ENCODE assay signal across 8 cellular contexts in the genomic region with DNA sequence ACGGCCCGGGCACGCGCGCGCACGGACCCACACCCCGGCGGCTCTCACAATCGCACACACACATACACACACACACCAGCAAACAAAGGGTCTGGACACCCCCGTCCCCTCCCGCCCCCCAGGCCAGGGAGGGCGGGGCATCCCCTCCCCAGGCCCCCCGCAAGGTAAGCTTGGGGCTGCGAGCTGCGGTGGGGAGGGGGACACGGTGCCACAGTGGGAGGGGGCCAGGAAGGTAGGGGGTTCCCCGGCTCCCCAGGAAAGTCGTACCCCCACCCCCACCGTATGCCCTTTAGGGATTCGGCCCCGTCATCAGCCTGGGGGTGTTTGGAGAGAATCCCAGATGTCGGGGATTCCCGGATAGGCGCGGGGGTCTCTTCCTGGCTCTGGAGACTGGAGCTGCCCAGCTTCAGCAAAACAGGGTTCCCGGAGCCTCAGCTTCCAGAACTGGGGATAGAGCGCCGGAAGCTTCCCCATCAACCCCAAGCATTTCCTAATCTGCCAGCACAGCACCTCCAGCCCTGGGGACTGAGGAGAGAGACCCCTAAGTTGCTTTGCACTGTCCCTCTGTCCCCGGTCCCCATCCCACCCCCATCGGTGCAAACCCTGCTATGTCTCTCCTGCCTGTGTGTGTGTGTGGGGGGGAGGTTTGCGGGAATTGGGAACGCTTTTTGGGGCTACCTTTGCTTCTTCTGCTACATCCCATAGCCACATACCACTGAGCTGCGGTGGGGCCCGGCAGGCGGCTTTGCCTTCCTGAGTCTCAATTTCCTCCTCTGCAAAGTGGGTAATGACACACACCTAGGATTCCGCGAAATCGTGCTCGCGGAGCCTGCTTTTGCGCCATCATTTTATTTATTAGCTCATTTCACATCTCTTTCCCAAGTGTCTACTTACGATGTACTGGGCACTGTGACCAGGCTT. TPM values are rescaled to one million over a fixed set of nuclear protein-coding genes. Genes with fewer than 3 reads are reported as not detected.
A peak's percentile ranks its signal among the peaks of the same experiment; 100 is the strongest.
DNase-seq lines count a peak whose midpoint lies in the region; ATAC-seq, FAIRE-seq and TF ChIP-seq lines count a peak whose summit lies in the region.

No MANE protein-coding gene starts in this region.

- H3K9me3 ChIP-seq in A549 = no peaks in the 10 kb centered on the region
- no peaks in the 10 kb centered on the region for H3K9me3 ChIP-seq in IMR-90 (ENCODE audit: control insufficient read depth, insufficient read depth, low read length)
- no peaks in the 10 kb centered on the region for H3K9me3 ChIP-seq in transverse colon

- H2BK120ac ChIP-seq in IMR-90 (ENCODE audit: low read depth, low read length) = no peak overlapping the region

- peaks cover 2% of the 10 kb centered on the region; the same call in 1 of the 2 replicates for H3K36me3 ChIP-seq in IMR-90 (ENCODE audit: control insufficient read depth, insufficient read depth, low read length)
- H3K36me3 ChIP-seq in transverse colon = no peaks in the 10 kb centered on the region

- H2BK5ac ChIP-seq in IMR-90 (ENCODE audit: low read depth, low read length, poor library complexity, severe bottlenecking) = no peak overlapping the region

- TF ChIP-seq CTCF in A549 (IDR thresholded peaks at IDR 0.05) = no peak
- no peak for TF ChIP-seq CTCF in IMR-90 (conservative IDR thresholded peaks at IDR 0.05; ENCODE audit: low read depth, low read length)
- TF ChIP-seq CTCF in transverse colon (IDR thresholded peaks at IDR 0.05) = no peak

- ATAC-seq in A549 = no peak
- no peak for ATAC-seq in IMR-90 (ENCODE audit: low read depth)
- no peak for ATAC-seq in activated naive CD8-positive, alpha-beta T cell treated with anti-CD3 and anti-CD28 coated beads, Interleukin-2, amount 10 ng/mL, durations not matched to agents 7 days and 5 days (ENCODE audit: low read depth)
- ATAC-seq in memory B cell (ENCODE audit: low read depth) = no peak
- no peak for ATAC-seq in GM21786 (IDR thresholded peaks at IDR 0.05; ENCODE audit: unreplicated experiment)
- ATAC-seq in GM18511 (IDR thresholded peaks at IDR 0.05; ENCODE audit: unreplicated experiment) = no peak

- H3K56ac ChIP-seq in IMR-90 (ENCODE audit: extremely low read depth, insufficient read depth, low read length) = no peak overlapping the region

- H3K27me3 ChIP-seq in IMR-90 (ENCODE audit: control insufficient read depth, insufficient read depth, low read length) (no peaks in the 10 kb centered on the region), transverse colon (peaks cover 58% of the 10 kb centered on the region)

- no peaks in the 10 kb centered on the region for H3K9me3 Mint-ChIP-seq in activated naive CD8-positive, alpha-beta T cell treated with anti-CD3 and anti-CD28 coated beads, Interleukin-2, amount 10 ng/mL, durations not matched to agents 7 days and 5 days
- H3K9me3 Mint-ChIP-seq in memory B cell = no peaks in the 10 kb centered on the region

- H2BK20ac ChIP-seq in IMR-90 (ENCODE audit: low read depth, low read length) = no peak overlapping the region

- H4K91ac ChIP-seq in IMR-90 (ENCODE audit: insufficient read depth, low read depth, low read length) = no peak overlapping the region

- WGBS in A549 (ENCODE audit: missing lambda C conversion rate) = 41% methylated on average over 26 of the region's 43 CpGs
- WGBS in IMR-90 (ENCODE audit: extremely low coverage in 2 of 2, insufficient read length in 1 of 2), 2 experiments = no CpG with 5 or more reads among the region's 43 CpGs
- 11 to 12% methylated on average over 20 to 27 of the region's 43 CpGs for WGBS in transverse colon (ENCODE audit: low coverage in 1 of 2), 2 donors

- H2AFZ ChIP-seq in IMR-90 (replicated peaks; ENCODE audit: low read length, poor library complexity) = peak overlapping the region; percentile 100

- in situ Hi-C loops in IMR-90 (cut with MboI; ENCODE audit: low sequenced_read_pairs) (no loop called here), ACHN (cut with HindIII; ENCODE audit: low pct_ligation_motif_present, low pct_unique_long_range_greater_than_20kb, low sequenced_read_pairs) (no loop called here), transverse colon (cut with MboI; ENCODE audit: low pct_ligation_motif_present in 1 of 4, low pct_unique_long_range_greater_than_20kb in 1 of 4, low sequenced_read_pairs in 3 of 4) (no loop called here)

- H3K14ac ChIP-seq in IMR-90 (replicated peaks; ENCODE audit: low read depth, low read length) = peak overlapping the region; percentile 23; the same call in 1 of the 2 replicates

- H3K18ac ChIP-seq in IMR-90 (ENCODE audit: low read depth, low read length) = no peak overlapping the region

- no peak overlapping the region for H4K5ac ChIP-seq in IMR-90 (ENCODE audit: low read depth, low read length)

- no peak for FAIRE-seq in A549 (lab: Jason Lieb, UNC)

- H3K4me2 ChIP-seq in A549 (peak overlapping the region; percentile 100), IMR-90 (ENCODE audit: low read depth, low read length) (peak overlapping the region; percentile 95)

- peaks cover 4 to 30% of the 10 kb centered on the region in 2 experiments; a peak in 3 of 4 replicates for H3K79me1 ChIP-seq in IMR-90 (ENCODE audit: low read depth in 1 of 2, low read length in 2 of 2)

- H3K4me1 ChIP-seq in A549 = peaks cover 23% of the 10 kb centered on the region
- H3K4me1 ChIP-seq in IMR-90 (ENCODE audit: control insufficient read depth, insufficient read depth, low read length) = peaks cover 4% of the 10 kb centered on the region
- peaks cover 23 to 43% (median 31%) of the 10 kb centered on the region in 4 donors for H3K4me1 ChIP-seq in transverse colon

- no peaks in the 10 kb centered on the region for H3K9me1 ChIP-seq in IMR-90 (ENCODE audit: insufficient read depth, low read length)

- TF ChIP-seq POLR2A in A549 (IDR thresholded peaks at IDR 0.05; ENCODE audit: low read length) (no peak), IMR-90 (IDR thresholded peaks at IDR 0.05; ENCODE audit: low read depth, low read length) (no peak), transverse colon (IDR thresholded peaks at IDR 0.05) (no peak)

- CTCF ChIA-PET in A549 (lab: Yijun Ruan, JAX) (interaction anchor here (0.6 to 11.6 kb wide), 16 partner anchors 9 to 474 kb away, joined by 3 to 172 read pairs (median 4); a partner anchor contains a TSS), IMR-90 (lab: Yijun Ruan, JAX) (interaction anchor here (0.6 to 5.9 kb wide), 4 partner anchors 12 to 176 kb away, joined by 3 to 37 read pairs (median 4); no protein-coding TSS in a partner anchor)

- TF ChIP-seq EP300 in A549 (IDR thresholded peaks at IDR 0.05) (no peak), transverse colon (IDR thresholded peaks at IDR 0.05; ENCODE audit: low read depth) (no peak)

- H3K27ac ChIP-seq in A549 (peak overlapping the region; percentile 67 to 94; a peak in 5 of 6 replicates), IMR-90 (ENCODE audit: insufficient read depth, low read length) (no peak overlapping the region), transverse colon (peak overlapping the region in 2 of 4 donors; percentile 10 to 82)

- peaks cover 10% of the 10 kb centered on the region for H3K36me3 Mint-ChIP-seq in activated naive CD8-positive, alpha-beta T cell treated with anti-CD3 and anti-CD28 coated beads, Interleukin-2, amount 10 ng/mL, durations not matched to agents 7 days and 5 days
- no peaks in the 10 kb centered on the region for H3K36me3 Mint-ChIP-seq in memory B cell

- H3K27ac Mint-ChIP-seq in activated naive CD8-positive, alpha-beta T cell treated with anti-CD3 and anti-CD28 coated beads, Interleukin-2, amount 10 ng/mL, durations not matched to agents 7 days and 5 days = peak overlapping the region; percentile 95
- peak overlapping the region; percentile 100 for H3K27ac Mint-ChIP-seq in memory B cell

- H4K20me1 ChIP-seq in IMR-90 (ENCODE audit: insufficient read depth, low read length) = peaks cover 30% of the 10 kb centered on the region

- DNase-seq in A549 (ENCODE audit: low read depth in 1 of 2, low spot score in 1 of 2) = no peak
- no peak for DNase-seq in IMR-90
- peak; percentile 75 for DNase-seq in activated naive CD8-positive, alpha-beta T cell treated with anti-CD3 and anti-CD28 coated beads, Interleukin-2, amount 10 ng/mL, durations not matched to agents 7 days and 5 days
- DNase-seq in memory B cell (ENCODE audit: low spot score in 2 of 2) = no peak
- DNase-seq in ACHN = no peak
- DNase-seq in transverse colon = no peak

- H3K23ac ChIP-seq in IMR-90 (ENCODE audit: low read depth, low read length) = peak overlapping the region; percentile 48; the same call in 1 of the 2 replicates

- POLR2A ChIA-PET in A549 (lab: Yijun Ruan, JAX) = interaction anchor here (2.0 kb wide), 1 partner anchor 11 kb away, joined by 4 read pairs; no protein-coding TSS in a partner anchor
- POLR2A ChIA-PET in IMR-90 (lab: Charles Lee; ENCODE audit: unreplicated experiment) = no interaction called here
- POLR2A ChIA-PET in activated naive CD8-positive, alpha-beta T cell treated with anti-CD3 and anti-CD28 coated beads, Interleukin-2, amount 10 ng/mL, durations not matched to agents 7 days and 5 days (lab: Charles Lee) = interaction anchor here (0.7 to 8.7 kb wide), 12 partner anchors 8 to 198 kb away, joined by 3 to 199 read pairs (median 4); a partner anchor contains a TSS

- no TSS peak for BruUV-seq in IMR-90 (replicated peaks; lab: Mats Ljungman, UMichigan)

- no peak overlapping the region; the same call in 2 of the 3 replicates for H2BK15ac ChIP-seq in IMR-90 (ENCODE audit: low read depth, low read length)

- peak overlapping the region; percentile 88 for H3K4me3 Mint-ChIP-seq in activated naive CD8-positive, alpha-beta T cell treated with anti-CD3 and anti-CD28 coated beads, Interleukin-2, amount 10 ng/mL, durations not matched to agents 7 days and 5 days
- H3K4me3 Mint-ChIP-seq in memory B cell = peak overlapping the region; percentile 96

- intact Hi-C loops in IMR-90 (cut with micrococcal nuclease) = loop anchor here (1.0 to 10.0 kb wide), 2 partner anchors 19 to 290 kb away; no protein-coding TSS in a partner anchor
- intact Hi-C loops in transverse colon (cut with DNase I; ENCODE audit: low total_unique reads) = loop anchor here (2.0 kb wide), 1 partner anchor 72 kb away; no protein-coding TSS in a partner anchor

- H2AK9ac ChIP-seq in IMR-90 (replicated peaks; ENCODE audit: low read depth, low read length, poor library complexity) = peak overlapping the region; percentile 95

- dilution Hi-C loops in IMR-90 (cut with HindIII; ENCODE audit: low sequenced_read_pairs, unreplicated experiment) = no loop called here

- H3K4ac ChIP-seq in IMR-90 (ENCODE audit: low read depth, low read length) = no peak overlapping the region

- peak overlapping the region; percentile 37 to 71; a peak in 1 of 4 replicates for H4K8ac ChIP-seq in IMR-90 (ENCODE audit: low read depth in 2 of 2, low read length in 2 of 2)

- peak overlapping the region; percentile 11 for H3K9ac ChIP-seq in IMR-90 (ENCODE audit: low read depth, low read length)

- peaks cover 63% of the 10 kb centered on the region for H3K4me1 Mint-ChIP-seq in activated naive CD8-positive, alpha-beta T cell treated with anti-CD3 and anti-CD28 coated beads, Interleukin-2, amount 10 ng/mL, durations not matched to agents 7 days and 5 days
- peaks cover 48% of the 10 kb centered on the region for H3K4me1 Mint-ChIP-seq in memory B cell

- H3K4me3 ChIP-seq in A549 (peak overlapping the region; percentile 94), IMR-90 (ENCODE audit: insufficient read depth, low read depth, low read length) (peak overlapping the region; percentile 98), transverse colon (peak overlapping the region in 2 of 4 donors; percentile 68 to 75)

- no peaks in the 10 kb centered on the region for H3K27me3 Mint-ChIP-seq in activated naive CD8-positive, alpha-beta T cell treated with anti-CD3 and anti-CD28 coated beads, Interleukin-2, amount 10 ng/mL, durations not matched to agents 7 days and 5 days
- H3K27me3 Mint-ChIP-seq in memory B cell = no peaks in the 10 kb centered on the region

- TF ChIP-seq RAD21 in A549 (conservative IDR thresholded peaks at IDR 0.05 in 1 of 2, IDR thresholded peaks at IDR 0.05 in 1 of 2) (no peak), IMR-90 (IDR thresholded peaks at IDR 0.05; ENCODE audit: low read length) (no peak)

- no peak overlapping the region for H2AK5ac ChIP-seq in IMR-90 (ENCODE audit: low read depth, low read length)

RNA-seq across cellular contexts. Expression of a gene that starts 1.8 kb away (rescaled TPM):
- polyA plus RNA-seq in A549 (2011; rRNA removed) (125 and 152 TPM in 2 replicates), A549 (2017; fragmentation: RNase III; extraction: RNeasy Plus Mini Kit Qiagen cat#74134 plus additional on column Dnase treatment) (214 to 236 TPM (median 220 TPM) in 3 replicates), IMR-90 (2012; rRNA removed) (629 and 650 TPM in 2 replicates)
- 336 and 384 TPM in 2 replicates for polyA plus RNA-seq in A549 (2012; cell fraction: cytosol; rRNA removed)
- 630 and 656 TPM in 2 replicates for polyA plus RNA-seq in A549 (2012; cell fraction: nucleus; rRNA removed)
- polyA minus RNA-seq in A549 (2011; rRNA and poly(A)+ RNA removed) = 57.2 and 58.2 TPM in 2 replicates
- total RNA-seq in IMR-90 (2012; rRNA removed) (209 and 248 TPM in 2 replicates), transverse colon (100 to 1,000 TPM; 125 to 168 (median 162) TPM)
- 391 and 499 TPM in 2 replicates for polyA plus RNA-seq in IMR-90 (2012; cell fraction: cytosol; rRNA removed)
- 1,716 and 1,854 TPM in 2 replicates for polyA plus RNA-seq in IMR-90 (2012; cell fraction: nucleus; rRNA removed; ENCODE audit: low replicate concordance)
- 100 to 1,000 TPM; 242 to 248 TPM for total RNA-seq in activated naive CD8-positive, alpha-beta T cell treated with anti-CD3 and anti-CD28 coated beads, Interleukin-2, amount 10 ng/mL, durations not matched to agents 7 days and 5 days

RNA-seq across cellular contexts. Expression of a gene that starts 15.2 kb away (rescaled TPM):
- 1.2 and 2.2 TPM in 2 replicates for polyA plus RNA-seq in A549 (2011; rRNA removed)
- 2.4 and 3.5 TPM in 2 replicates for polyA plus RNA-seq in A549 (2012; cell fraction: cytosol; rRNA removed)
- polyA plus RNA-seq in A549 (2012; cell fraction: nucleus; rRNA removed) = 4.6 and 5.4 TPM in 2 replicates
- polyA plus RNA-seq in A549 (2017; fragmentation: RNase III; extraction: RNeasy Plus Mini Kit Qiagen cat#74134 plus additional on column Dnase treatment) = 3.7 to 3.9 TPM (median 3.9 TPM) in 3 replicates
- polyA minus RNA-seq in A549 (2011; rRNA and poly(A)+ RNA removed) = 5.6 and 7.0 TPM in 2 replicates
- 1.7 and 1.8 TPM in 2 replicates for total RNA-seq in IMR-90 (2012; rRNA removed)
- 5.9 and 7.0 TPM in 2 replicates for polyA plus RNA-seq in IMR-90 (2012; rRNA removed)
- polyA plus RNA-seq in IMR-90 (2012; cell fraction: cytosol; rRNA removed) = 4.6 and 8.3 TPM in 2 replicates
- polyA plus RNA-seq in IMR-90 (2012; cell fraction: nucleus; rRNA removed; ENCODE audit: low replicate concordance) = 9.1 and 15.3 TPM in 2 replicates
- total RNA-seq in activated naive CD8-positive, alpha-beta T cell treated with anti-CD3 and anti-CD28 coated beads, Interleukin-2, amount 10 ng/mL, durations not matched to agents 7 days and 5 days = 10 to 100 TPM; 28.2 to 29.2 TPM
- total RNA-seq in transverse colon = 10 to 100 TPM in 3 of 4 donors, 1 to 10 TPM in 1; 9.0 to 15.9 (median 13.1) TPM

RNA-seq across cellular contexts. Expression of a gene that starts 24.8 kb away (rescaled TPM):
- polyA plus RNA-seq in A549 (2011; rRNA removed) = 17.0 and 41.4 TPM in 2 replicates
- 45.6 and 49.9 TPM in 2 replicates for polyA plus RNA-seq in A549 (2012; cell fraction: cytosol; rRNA removed)
- 275 and 321 TPM in 2 replicates for polyA plus RNA-seq in A549 (2012; cell fraction: nucleus; rRNA removed)
- polyA plus RNA-seq in A549 (2017; fragmentation: RNase III; extraction: RNeasy Plus Mini Kit Qiagen cat#74134 plus additional on column Dnase treatment) = 51.9 to 65.6 TPM (median 57.1 TPM) in 3 replicates
- polyA minus RNA-seq in A549 (2011; rRNA and poly(A)+ RNA removed) = 29.5 and 37.4 TPM in 2 replicates
- 35.6 and 40.9 TPM in 2 replicates for total RNA-seq in IMR-90 (2012; rRNA removed)
- polyA plus RNA-seq in IMR-90 (2012; rRNA removed) = 97.9 and 100 TPM in 2 replicates
- 34.4 and 52.8 TPM in 2 replicates for polyA plus RNA-seq in IMR-90 (2012; cell fraction: cytosol; rRNA removed)
- polyA plus RNA-seq in IMR-90 (2012; cell fraction: nucleus; rRNA removed; ENCODE audit: low replicate concordance) = 392 and 648 TPM in 2 replicates
- total RNA-seq in activated naive CD8-positive, alpha-beta T cell treated with anti-CD3 and anti-CD28 coated beads, Interleukin-2, amount 10 ng/mL, durations not matched to agents 7 days and 5 days = 100 to 1,000 TPM; 277 to 290 TPM
- total RNA-seq in transverse colon = 100 to 1,000 TPM; 111 to 463 (median 201) TPM
